In genomic region chr1:9293512-9294439, GRCh38 we compare ENCODE assay signal across 8 cellular contexts. TPM values are rescaled to one million over a fixed set of nuclear protein-coding genes. Genes with fewer than 3 reads are reported as not detected.
DNase-seq lines count a peak whose midpoint lies in the region; ATAC-seq and TF ChIP-seq lines count a peak whose summit lies in the region.

No MANE protein-coding gene starts in this region.

- H3K9me3 ChIP-seq in PC-9 (ENCODE audit: insufficient read depth, low read depth) = no peaks in the 10 kb centered on the region

- H3K27me3 ChIP-seq in PC-9 (ENCODE audit: insufficient read depth, low read depth) = no peaks in the 10 kb centered on the region

- H3K4me3 Mint-ChIP-seq in stimulated activated effector memory CD8-positive, alpha-beta T cell treated with anti-CD3 and anti-CD28 coated beads, Interleukin-12 subunit alpha, Interleukin-12 subunit beta, amount 100 ng/mL, for 72 hours = no peak overlapping the region

- DNase-seq in NCI-H2171 treated with DMSO at 0.1 percent for 48 hours (lab: John Stamatoyannopoulos, UW) (peak; percentile 35), NCI-H2171 (lab: John Stamatoyannopoulos, UW) (no peak), PC-9 (peak in 1 of 2 experiments; percentile 35), amniotic epithelial cell (ENCODE audit: low read depth) (peak; percentile 60), iris pigment epithelial cell (ENCODE audit: low read depth) (peak; percentile 59), DMS153 treated with DMSO at 0.1 percent for 48 hours (lab: John Stamatoyannopoulos, UW; ENCODE audit: unreplicated experiment) (no peak)
- DNase-seq in stimulated activated effector memory CD8-positive, alpha-beta T cell treated with anti-CD3 and anti-CD28 coated beads, Interleukin-12 subunit alpha, Interleukin-12 subunit beta, amount 100 ng/mL, for 72 hours (ENCODE audit: low spot score in 2 of 2) = peak; percentile 20 to 72

- peak; percentile 23 for ATAC-seq in stimulated activated effector memory CD8-positive, alpha-beta T cell treated with anti-CD3 and anti-CD28 coated beads, Interleukin-12 subunit alpha, Interleukin-12 subunit beta, amount 100 ng/mL, for 72 hours
- ATAC-seq in GM18873 (IDR thresholded peaks at IDR 0.05; ENCODE audit: low FRiP score, unreplicated experiment) = no peak

- POLR2A ChIA-PET in PC-9 (lab: Charles Lee; ENCODE audit: unreplicated experiment) = no interaction called here

- peaks cover 16% of the 10 kb centered on the region for H3F3A ChIP-seq in PC-9 (ENCODE audit: insufficient read depth, low read depth)

- no peaks in the 10 kb centered on the region for H4K20me1 ChIP-seq in PC-9 (ENCODE audit: insufficient read depth)

- H3K27ac ChIP-seq in PC-9 = peak overlapping the region; percentile 60; the same call in 1 of the 2 replicates

- intact Hi-C loops in PC-9 (cut with micrococcal nuclease; ENCODE audit: unreplicated experiment) = loop anchor here (5.0 kb wide), 3 partner anchors 59 to 179 kb away; no protein-coding TSS in a partner anchor

- no peaks in the 10 kb centered on the region for H3K9me2 ChIP-seq in PC-9 (ENCODE audit: insufficient read depth)

- H3K4me2 ChIP-seq in PC-9 = peak overlapping the region; percentile 87

- H3K4me1 Mint-ChIP-seq in stimulated activated effector memory CD8-positive, alpha-beta T cell treated with anti-CD3 and anti-CD28 coated beads, Interleukin-12 subunit alpha, Interleukin-12 subunit beta, amount 100 ng/mL, for 72 hours = peaks cover 17% of the 10 kb centered on the region

- peaks cover 53% of the 10 kb centered on the region for H3K79me2 ChIP-seq in PC-9 (ENCODE audit: low read depth)

- H3K27ac Mint-ChIP-seq in stimulated activated effector memory CD8-positive, alpha-beta T cell treated with anti-CD3 and anti-CD28 coated beads, Interleukin-12 subunit alpha, Interleukin-12 subunit beta, amount 100 ng/mL, for 72 hours = no peak overlapping the region

- peak overlapping the region; percentile 60; the same call in 1 of the 2 replicates for H2AFZ ChIP-seq in PC-9

- H3K9me3 Mint-ChIP-seq in stimulated activated effector memory CD8-positive, alpha-beta T cell treated with anti-CD3 and anti-CD28 coated beads, Interleukin-12 subunit alpha, Interleukin-12 subunit beta, amount 100 ng/mL, for 72 hours = peaks cover 3% of the 10 kb centered on the region

- peaks cover 48% of the 10 kb centered on the region for H3K4me1 ChIP-seq in PC-9 (replicated peaks; ENCODE audit: insufficient read depth)

- TSS peak; percentile 61 for BruUV-seq in PC-9 (replicated peaks; lab: Mats Ljungman, UMichigan)

- H3K36me3 ChIP-seq in PC-9 (ENCODE audit: low read depth) = no peaks in the 10 kb centered on the region

- H3K36me3 Mint-ChIP-seq in stimulated activated effector memory CD8-positive, alpha-beta T cell treated with anti-CD3 and anti-CD28 coated beads, Interleukin-12 subunit alpha, Interleukin-12 subunit beta, amount 100 ng/mL, for 72 hours = no peaks in the 10 kb centered on the region

- CTCF ChIA-PET in PC-9 (lab: Charles Lee) = no interaction called here

- peak overlapping the region; percentile 83 for H3K4me3 ChIP-seq in PC-9

- TF ChIP-seq CTCF in PC-9 (conservative IDR thresholded peaks at IDR 0.05) = no peak

RNA-seq across cellular contexts. Expression of gene SPSB1, which starts 1.1 kb away (rescaled TPM):
- total RNA-seq in PC-9 (2021) = 27.9 and 33.8 TPM in 2 replicates

RNA-seq across cellular contexts. Expression of gene H6PD, which starts 59.2 kb away (rescaled TPM):
- 31.1 and 43.9 TPM in 2 replicates for total RNA-seq in PC-9 (2021)

Comparison
In these comparisons a context has a peak if more than half of its experiments do, and no peak if none do; other contexts are left out.
1. DNase-seq: peak in NCI-H2171 treated with DMSO at 0.1 percent for 48 hours (single experiment), amniotic epithelial cell (single experiment), iris pigment epithelial cell (single experiment) and stimulated activated effector memory CD8-positive, alpha-beta T cell treated with anti-CD3 and anti-CD28 coated beads, Interleukin-12 subunit alpha, Interleukin-12 subunit beta, amount 100 ng/mL, for 72 hours (2 of 2); none in NCI-H2171 (single experiment) and DMS153 treated with DMSO at 0.1 percent for 48 hours (single experiment).